In genomic region chr6:53437557-53438202, GRCh38 we compare ENCODE assay signal across 8 cellular contexts.
DNase-seq lines count a peak whose midpoint lies in the region; ATAC-seq and TF ChIP-seq lines count a peak whose summit lies in the region.

No MANE protein-coding gene starts in this region.

- H3K9me3 ChIP-seq in Panc1 (ENCODE audit: control insufficient read depth, insufficient read depth, low read depth, low read length) (no peaks in the 10 kb centered on the region), transverse colon (no peaks in the 10 kb centered on the region)

- 48 to 62% methylated on average over 5 of the region's 5 CpGs for WGBS in transverse colon (ENCODE audit: low coverage in 1 of 2), 2 donors

- ATAC-seq in Panc1, result peak; percentile 96
- ATAC-seq in left colon, result peak; percentile 54
- no peak for ATAC-seq in omental fat pad (ENCODE audit: low FRiP score)

- H3K4me1 ChIP-seq in Panc1 (ENCODE audit: control insufficient read depth, insufficient read depth, low read length), result peaks cover 4% of the 10 kb centered on the region; the same call in 1 of the 2 replicates
- peaks cover 0 to 4% (median 0%) of the 10 kb centered on the region in 4 donors for H3K4me1 ChIP-seq in transverse colon

- H3K27ac ChIP-seq in Panc1 (ENCODE audit: low read length) (peak overlapping the region; percentile 35), caudate nucleus (ENCODE audit: low read depth, low read length) (peak overlapping the region; percentile 41), transverse colon (no peak overlapping the region)

- intact Hi-C loops in Panc1 (cut with micrococcal nuclease; ENCODE audit: unreplicated experiment), result loop anchor here (1.0 kb wide), 1 partner anchor 266 kb away; no protein-coding TSS in a partner anchor
- intact Hi-C loops in left colon (cut with DNase I, micrococcal nuclease), result no loop called here
- intact Hi-C loops in transverse colon (cut with DNase I; ENCODE audit: low total_unique reads), result no loop called here

- in situ Hi-C loops in Panc1 (cut with HindIII; ENCODE audit: low pct_unique_long_range_greater_than_20kb, low sequenced_read_pairs), result no loop called here
- in situ Hi-C loops in transverse colon (cut with MboI; ENCODE audit: low pct_ligation_motif_present in 1 of 4, low pct_unique_long_range_greater_than_20kb in 1 of 4, low sequenced_read_pairs in 3 of 4), result no loop called here

- no peak for TF ChIP-seq POLR2A in transverse colon (IDR thresholded peaks at IDR 0.05)

- H3K36me3 ChIP-seq in Panc1 (ENCODE audit: control insufficient read depth, insufficient read depth, low read length) (no peaks in the 10 kb centered on the region), transverse colon (no peaks in the 10 kb centered on the region)

- peak; percentile 71 for TF ChIP-seq CTCF in AG09309 (IDR thresholded peaks at IDR 0.05; ENCODE audit: control insufficient read depth, insufficient read depth, low read depth, low read length, missing control alignments)
- peak; percentile 56 for TF ChIP-seq CTCF in GM10248 (IDR thresholded peaks at IDR 0.05; ENCODE audit: control extremely low read depth, extremely low read depth, low read depth, missing control alignments)
- peak; percentile 82 for TF ChIP-seq CTCF in Panc1 (IDR thresholded peaks at IDR 0.05)
- peak in 4 of 5 experiments; percentile 31 to 48 (median 44) for TF ChIP-seq CTCF in transverse colon (IDR thresholded peaks at IDR 0.05)
- TF ChIP-seq CTCF in omental fat pad (IDR thresholded peaks at IDR 0.05), result no peak

- POLR2A ChIA-PET in GM10248 (lab: Yijun Ruan, JAX), result no interaction called here
- POLR2A ChIA-PET in Panc1 (lab: Charles Lee), result no interaction called here

- no TSS peak for BruUV-seq in Panc1 (replicated peaks; lab: Mats Ljungman, UMichigan)

- H3K27me3 ChIP-seq in Panc1 (ENCODE audit: control insufficient read depth, insufficient read depth, low read length) (no peaks in the 10 kb centered on the region; the same call in 1 of the 2 replicates), transverse colon (no peaks in the 10 kb centered on the region)

- CTCF ChIA-PET in GM10248 (lab: Yijun Ruan, JAX), result interaction anchor here (0.8 to 7.9 kb wide), 8 partner anchors 9 to 285 kb away, joined by 3 to 60 read pairs (median 4); no protein-coding TSS in a partner anchor
- CTCF ChIA-PET in Panc1 (lab: Charles Lee), result interaction anchor here (0.7 kb wide), 1 partner anchor 94 kb away, joined by 3 read pairs; no protein-coding TSS in a partner anchor

- DNase-seq in AG09309 (ENCODE audit: low read depth) (peak; percentile 74), GM10248 (ENCODE audit: extremely low spot score) (peak; percentile 37), HT-29 (ENCODE audit: low spot score) (peak; percentile 79), Panc1 (ENCODE audit: low read depth, low spot score) (peak; percentile 48), caudate nucleus (lab: John Stamatoyannopoulos, UW) (peak in 26 of 61 donors; percentile 2 to 58 (median 10)), left colon (no peak), transverse colon (no peak), omental fat pad (ENCODE audit: low spot score) (no peak)

- TF ChIP-seq EP300 in transverse colon (IDR thresholded peaks at IDR 0.05; ENCODE audit: low read depth), result no peak

- no peak overlapping the region for H3K4me3 ChIP-seq in AG09309 (ENCODE audit: control insufficient read depth, low read depth, low read length)
- H3K4me3 ChIP-seq in Panc1 (ENCODE audit: low read depth in 2 of 2, low read length in 2 of 2), result no peak overlapping the region
- no peak overlapping the region for H3K4me3 ChIP-seq in transverse colon

Comparison
In these comparisons a context has a peak if more than half of its experiments do, and no peak if none do; other contexts are left out.
1. DNase-seq: peak in AG09309 (single experiment), GM10248 (single experiment), HT-29 (single experiment) and Panc1 (single experiment); none in left colon (0 of 2), transverse colon (single experiment) and omental fat pad (single experiment).
2. CTCF ChIP-seq: peak in AG09309 (single experiment), GM10248 (single experiment), Panc1 (single experiment) and transverse colon (4 of 5); none in omental fat pad (0 of 3).
3. H3K27ac ChIP-seq: peak in Panc1 (single experiment) and caudate nucleus (single experiment); none in transverse colon (0 of 4).